ENCODE assay signal across 22 cellular contexts in genomic region chr13:29936961-29937360, GRCh38.
DNase-seq lines count a peak whose midpoint lies in the region; ATAC-seq lines count a peak whose summit lies in the region.
"Had no signal": no experiment of that assay in that cellular context is flagged by ENCODE, and none has a peak within 500 bp of the region (broad histone marks: within the 10 kb centered on the region; RNA-seq: fewer than 3 reads in every experiment).

No MANE protein-coding gene starts in this region.

- no peak for DNase-seq in stimulated activated naive CD8-positive, alpha-beta T cell treated with anti-CD3 and anti-CD28 coated beads, Interleukin-15, Interleukin-2, amounts not matched to agents 100 U/mL and 50 U/mL, for 24 hours
- DNase-seq in activated CD4-positive, alpha-beta memory T cell treated with anti-CD3 and anti-CD28 coated beads, Interleukin-2, amount 10 ng/mL, durations not matched to agents 7 days and 5 days, result no peak
- no peak for DNase-seq in effector memory CD8-positive, alpha-beta T cell
- DNase-seq in kidney tubule cell (ENCODE audit: low spot score), result no peak
- no peak for DNase-seq in MV-4-11 (lab: John Stamatoyannopoulos, UW)
- DNase-seq: amygdala; colonic mucosa; DMS53; endodermal cell; foreskin melanocyte; GM23248; HFFc6; left lung; NCI-H1105; NCI-H2029; NCI-H226; NCI-H774; stimulated activated CD4-positive, alpha-beta T cell treated with anti-CD3 and anti-CD28 coated beads, Interleukin-1b, Interleukin-23, amount 100 ng/mL, for 48 hours; WERI-Rb-1 had no signal

- no peak for ATAC-seq in stimulated activated naive CD8-positive, alpha-beta T cell treated with anti-CD3 and anti-CD28 coated beads, Interleukin-15, Interleukin-2, amounts not matched to agents 100 U/mL and 50 U/mL, for 24 hours
- no peak for ATAC-seq in effector memory CD8-positive, alpha-beta T cell (replicated peaks)
- ATAC-seq in GM19351 (IDR thresholded peaks at IDR 0.05; ENCODE audit: unreplicated experiment), result no peak

- no peaks in the 10 kb centered on the region for H3K36me3 Mint-ChIP-seq in stimulated activated naive CD8-positive, alpha-beta T cell treated with anti-CD3 and anti-CD28 coated beads, Interleukin-15, Interleukin-2, amounts not matched to agents 100 ng/mL and 50 ng/mL, for 24 hours (ENCODE audit: low read depth)
- peaks cover 16% of the 10 kb centered on the region for H3K36me3 Mint-ChIP-seq in activated CD4-positive, alpha-beta memory T cell treated with anti-CD3 and anti-CD28 coated beads, Interleukin-2, amount 10 ng/mL, durations not matched to agents 7 days and 5 days (ENCODE audit: low read depth)
- H3K36me3 Mint-ChIP-seq in effector memory CD8-positive, alpha-beta T cell (ENCODE audit: insufficient read depth), result peaks cover 4% of the 10 kb centered on the region

- H3K4me1 Mint-ChIP-seq in stimulated activated naive CD8-positive, alpha-beta T cell treated with anti-CD3 and anti-CD28 coated beads, Interleukin-15, Interleukin-2, amounts not matched to agents 100 ng/mL and 50 ng/mL, for 24 hours (ENCODE audit: low read depth), result peaks cover 37% of the 10 kb centered on the region
- peaks cover 57% of the 10 kb centered on the region for H3K4me1 Mint-ChIP-seq in activated CD4-positive, alpha-beta memory T cell treated with anti-CD3 and anti-CD28 coated beads, Interleukin-2, amount 10 ng/mL, durations not matched to agents 7 days and 5 days
- peaks cover 36 to 51% of the 10 kb centered on the region in 2 donors for H3K4me1 Mint-ChIP-seq in effector memory CD8-positive, alpha-beta T cell (ENCODE audit: low read depth in 2 of 2)

- no peaks in the 10 kb centered on the region for H3K27me3 Mint-ChIP-seq in stimulated activated naive CD8-positive, alpha-beta T cell treated with anti-CD3 and anti-CD28 coated beads, Interleukin-15, Interleukin-2, amounts not matched to agents 100 ng/mL and 50 ng/mL, for 24 hours
- H3K27me3 Mint-ChIP-seq in activated CD4-positive, alpha-beta memory T cell treated with anti-CD3 and anti-CD28 coated beads, Interleukin-2, amount 10 ng/mL, durations not matched to agents 7 days and 5 days, result no peaks in the 10 kb centered on the region
- no peaks in the 10 kb centered on the region for H3K27me3 Mint-ChIP-seq in effector memory CD8-positive, alpha-beta T cell

- H3K4me3 Mint-ChIP-seq in stimulated activated naive CD8-positive, alpha-beta T cell treated with anti-CD3 and anti-CD28 coated beads, Interleukin-15, Interleukin-2, amounts not matched to agents 100 ng/mL and 50 ng/mL, for 24 hours, result peak overlapping the region; percentile 4
- peak overlapping the region; percentile 86 for H3K4me3 Mint-ChIP-seq in activated CD4-positive, alpha-beta memory T cell treated with anti-CD3 and anti-CD28 coated beads, Interleukin-2, amount 10 ng/mL, durations not matched to agents 7 days and 5 days
- peak overlapping the region; percentile 95 to 97 for H3K4me3 Mint-ChIP-seq in effector memory CD8-positive, alpha-beta T cell
- H3K4me3 Mint-ChIP-seq: endodermal cell, HFFc6, nephron had no signal

- H3K27ac Mint-ChIP-seq in stimulated activated naive CD8-positive, alpha-beta T cell treated with anti-CD3 and anti-CD28 coated beads, Interleukin-15, Interleukin-2, amounts not matched to agents 100 ng/mL and 50 ng/mL, for 24 hours, result no peak overlapping the region
- H3K27ac Mint-ChIP-seq in activated CD4-positive, alpha-beta memory T cell treated with anti-CD3 and anti-CD28 coated beads, Interleukin-2, amount 10 ng/mL, durations not matched to agents 7 days and 5 days, result peak overlapping the region; percentile 95
- peak overlapping the region; percentile 74 to 75 for H3K27ac Mint-ChIP-seq in effector memory CD8-positive, alpha-beta T cell
- H3K27ac Mint-ChIP-seq: endodermal cell, HFFc6, nephron had no signal

- CTCF ChIA-PET in activated CD4-positive, alpha-beta memory T cell treated with anti-CD3 and anti-CD28 coated beads, Interleukin-2, amount 10 ng/mL, durations not matched to agents 7 days and 5 days (lab: Charles Lee), result interaction anchor here (0.9 to 8.0 kb wide), 16 partner anchors 13 to 196 kb away, joined by 3 to 118 read pairs (median 6); partner anchors contain the start of gene UBL3

- no peaks in the 10 kb centered on the region for H3K9me3 Mint-ChIP-seq in stimulated activated naive CD8-positive, alpha-beta T cell treated with anti-CD3 and anti-CD28 coated beads, Interleukin-15, Interleukin-2, amounts not matched to agents 100 ng/mL and 50 ng/mL, for 24 hours
- no peaks in the 10 kb centered on the region for H3K9me3 Mint-ChIP-seq in activated CD4-positive, alpha-beta memory T cell treated with anti-CD3 and anti-CD28 coated beads, Interleukin-2, amount 10 ng/mL, durations not matched to agents 7 days and 5 days
- H3K9me3 Mint-ChIP-seq in effector memory CD8-positive, alpha-beta T cell, result no peaks in the 10 kb centered on the region
- H3K9me3 Mint-ChIP-seq: endodermal cell, HFFc6 had no signal

- POLR2A ChIA-PET in activated CD4-positive, alpha-beta memory T cell treated with anti-CD3 and anti-CD28 coated beads, Interleukin-2, amount 10 ng/mL, durations not matched to agents 7 days and 5 days (lab: Charles Lee), result interaction anchor here (0.6 to 5.4 kb wide), 19 partner anchors 9 to 803 kb away, joined by 3 to 103 read pairs (median 7); partner anchors contain the start of genes SLC7A1 and UBL3

Comparison
In these comparisons a context has a peak if more than half of its experiments do, and no peak if none do; other contexts are left out.
1. H3K4me3 Mint-ChIP-seq: peak in every context shown above with its lines; median percentile 96 in effector memory CD8-positive, alpha-beta T cell; 86 in activated CD4-positive, alpha-beta memory T cell treated with anti-CD3 and anti-CD28 coated beads, Interleukin-2, amount 10 ng/mL, durations not matched to agents 7 days and 5 days; 4 in stimulated activated naive CD8-positive, alpha-beta T cell treated with anti-CD3 and anti-CD28 coated beads, Interleukin-15, Interleukin-2, amounts not matched to agents 100 ng/mL and 50 ng/mL, for 24 hours.